In genomic region chr3:48371651-48372376, GRCh38 we compare ENCODE assay signal across 21 cellular contexts. TPM values are rescaled to one million over a fixed set of nuclear protein-coding genes. Genes with fewer than 3 reads are reported as not detected.
A peak's percentile ranks its signal among the peaks of the same experiment; 100 is the strongest.
DNase-seq lines count a peak whose midpoint lies in the region; ATAC-seq, FAIRE-seq and TF ChIP-seq lines count a peak whose summit lies in the region.
"Had no signal": no experiment of that assay in that cellular context is flagged by ENCODE, and none has a peak within 500 bp of the region (broad histone marks: within the 10 kb centered on the region; RNA-seq: fewer than 3 reads in every experiment).

Gene FBXW12, plus strand, starts transcription at chr3:48372219. Its CDS starts 549 bp downstream, at chr3:48372768.

- intact Hi-C loops in left cardiac atrium (cut with DNase I) = no loop called here

- H3T11ph ChIP-seq in H9 (ENCODE audit: low read length) = no peak within 1 kb of the TSS

- no peak for ATAC-seq in left cardiac atrium

- H3K56ac ChIP-seq in H9 (ENCODE audit: insufficient read length, low read depth, low read length) = no peak within 1 kb of the TSS

- H3K27ac Mint-ChIP-seq in astrocyte (ENCODE audit: unreplicated experiment) = peak within 1 kb of the TSS; percentile 30
- peak within 1 kb of the TSS; percentile 8 for H3K27ac Mint-ChIP-seq in nephron progenitor cell
- H3K27ac Mint-ChIP-seq in H9 = peak within 1 kb of the TSS in 1 of 3 experiments; percentile 1; a peak in 1 of 7 replicates
- H3K27ac Mint-ChIP-seq in progenitor cell of endocrine pancreas = no peak within 1 kb of the TSS

- H2BK5ac ChIP-seq in H9 (ENCODE audit: insufficient read length, low read length) = no peak within 1 kb of the TSS

- H3K27ac ChIP-seq in cardiac muscle cell (peak within 1 kb of the TSS; percentile 76), astrocyte (ENCODE audit: low read depth, low read length) (no peak within 1 kb of the TSS), H9 (ENCODE audit: insufficient read length, low read depth, low read length) (no peak within 1 kb of the TSS)
- H3K27ac ChIP-seq: 22Rv1, BLaER1, Peyer's patch had no signal

- H3K79me2 ChIP-seq in astrocyte (ENCODE audit: insufficient read depth, low read length) (no peaks in the 10 kb centered on the region), H9 (ENCODE audit: insufficient read depth, low read length) (no peaks in the 10 kb centered on the region)

- H3K27me3 ChIP-seq in cardiac muscle cell = no peaks in the 10 kb centered on the region
- H3K27me3 ChIP-seq in astrocyte (ENCODE audit: insufficient read depth, low read length) = peaks cover 2% of the 10 kb centered on the region
- no peaks in the 10 kb centered on the region for H3K27me3 ChIP-seq in H9 (ENCODE audit: insufficient read depth, low read length)
- H3K27me3 ChIP-seq: BLaER1, Peyer's patch had no signal

- no peak within 1 kb of the TSS for H3K23ac ChIP-seq in H9 (ENCODE audit: insufficient read length, low read depth, low read length)

- no peaks in the 10 kb centered on the region for H3K79me1 ChIP-seq in H9 (ENCODE audit: insufficient read depth, low read depth, low read length, poor library complexity, severe bottlenecking)

- no peak for DNase-seq in cardiac muscle cell (ENCODE audit: low read depth in 1 of 2, low spot score in 1 of 2)
- no peak for DNase-seq in left cardiac atrium
- DNase-seq in astrocyte (ENCODE audit: low read depth) = no peak
- no peak for DNase-seq in nephron progenitor cell
- no peak for DNase-seq in H9
- DNase-seq in NCI-H128 (lab: John Stamatoyannopoulos, UW; ENCODE audit: unreplicated experiment) = no peak
- DNase-seq in progenitor cell of endocrine pancreas (ENCODE audit: low spot score, unreplicated experiment) = no peak
- DNase-seq in glomerular visceral epithelial cell (ENCODE audit: extremely low spot score) = no peak
- DNase-seq: ACHN; CD4-positive, alpha-beta memory T cell; DND-41; HCEC 1CT; NCI-H1092; NCI-H2029 treated with DMSO at 0.1 percent for 48 hours; NCI-H2171; NCI-H774; NK-92 treated with Interleukin-12 subunit alpha and Interleukin-12 subunit beta, amount 100 ng/mL, for 24 hours; Peyer's patch had no signal

- H4K20me1 ChIP-seq in astrocyte (ENCODE audit: insufficient read depth, low read length) = no peaks in the 10 kb centered on the region
- no peaks in the 10 kb centered on the region for H4K20me1 ChIP-seq in H9 (ENCODE audit: control insufficient read depth, insufficient read depth, insufficient read length)
- H4K20me1 ChIP-seq: BLaER1 had no signal

- H3K9ac ChIP-seq in astrocyte (ENCODE audit: low read length) = no peak within 1 kb of the TSS
- no peak within 1 kb of the TSS for H3K9ac ChIP-seq in H9 (ENCODE audit: extremely low read depth, insufficient read length, low read length)
- H3K9ac ChIP-seq: BLaER1 had no signal

- H2BK120ac ChIP-seq in H9 (ENCODE audit: low read depth, low read length, poor library complexity, severe bottlenecking) = no peak within 1 kb of the TSS

- H4K91ac ChIP-seq in H9 (ENCODE audit: insufficient read length, low read depth, low read length) = no peak within 1 kb of the TSS

- no peak for FAIRE-seq in astrocyte (lab: Jason Lieb, UNC)
- FAIRE-seq: GM12891 had no signal

- no peak for TF ChIP-seq CTCF in cardiac muscle cell (IDR thresholded peaks at IDR 0.05; ENCODE audit: low read depth, low read length)
- no peak for TF ChIP-seq CTCF in astrocyte (IDR thresholded peaks at IDR 0.05; ENCODE audit: insufficient read depth, low read depth, low read length)
- no peak for TF ChIP-seq CTCF in nephron progenitor cell (IDR thresholded peaks at IDR 0.05)
- no peak for TF ChIP-seq CTCF in H9 (conservative IDR thresholded peaks at IDR 0.05)
- TF ChIP-seq CTCF in progenitor cell of endocrine pancreas (IDR thresholded peaks at IDR 0.05; ENCODE audit: unreplicated experiment) = no peak

- H3K4me2 ChIP-seq in astrocyte (ENCODE audit: low read length) = no peak within 1 kb of the TSS
- H3K4me2 ChIP-seq in H9 (ENCODE audit: insufficient read depth, insufficient read length, low read length) = no peak within 1 kb of the TSS
- H3K4me2 ChIP-seq: BLaER1 had no signal

- H2BK15ac ChIP-seq in H9 (ENCODE audit: low read depth, low read length) = no peak within 1 kb of the TSS

- H3K27me3 Mint-ChIP-seq in astrocyte (ENCODE audit: low read depth, unreplicated experiment) = peaks cover 8% of the 10 kb centered on the region
- H3K27me3 Mint-ChIP-seq in nephron progenitor cell (ENCODE audit: low read depth, poor library complexity) = no peaks in the 10 kb centered on the region
- H3K27me3 Mint-ChIP-seq in H9 (ENCODE audit: low read depth) = no peaks in the 10 kb centered on the region; the same call in 1 of the 2 replicates
- peaks cover 6% of the 10 kb centered on the region for H3K27me3 Mint-ChIP-seq in progenitor cell of endocrine pancreas
- H3K27me3 Mint-ChIP-seq: CD4-positive, alpha-beta memory T cell had no signal

- WGBS in H9 (ENCODE audit: extremely low coverage, insufficient read length, low lambda C conversion rate) = no CpG with 5 or more reads among the region's 11 CpGs

- H3K4me3 ChIP-seq in cardiac muscle cell (no peak within 1 kb of the TSS), astrocyte (ENCODE audit: insufficient read depth, low read depth, low read length) (no peak within 1 kb of the TSS)
- H3K4me3 ChIP-seq: BLaER1, Peyer's patch had no signal

- peaks cover 28% of the 10 kb centered on the region for H3K4me1 ChIP-seq in cardiac muscle cell (ENCODE audit: low read depth)
- no peaks in the 10 kb centered on the region for H3K4me1 ChIP-seq in astrocyte (ENCODE audit: insufficient read depth, low read length)
- H3K4me1 ChIP-seq in H9 (ENCODE audit: insufficient read depth, low read length) = no peaks in the 10 kb centered on the region
- H3K4me1 ChIP-seq: BLaER1, Peyer's patch had no signal

- H3K14ac ChIP-seq in H9 (ENCODE audit: insufficient read depth, low read length) = no peak within 1 kb of the TSS

- no peak within 1 kb of the TSS for H2AFZ ChIP-seq in astrocyte (ENCODE audit: low read depth, low read length)
- H2AFZ ChIP-seq in H9 (ENCODE audit: low read length) = no peak within 1 kb of the TSS

- H3K9me3 ChIP-seq in cardiac muscle cell (ENCODE audit: low read depth) (no peaks in the 10 kb centered on the region), astrocyte (ENCODE audit: insufficient read depth, low read depth, low read length) (no peaks in the 10 kb centered on the region), H9 (ENCODE audit: control insufficient read depth, low read depth, low read length) (no peaks in the 10 kb centered on the region)
- H3K9me3 ChIP-seq: BLaER1, Peyer's patch had no signal

- H3K4me1 Mint-ChIP-seq in astrocyte (ENCODE audit: low read depth, unreplicated experiment) = no peaks in the 10 kb centered on the region
- H3K4me1 Mint-ChIP-seq in nephron progenitor cell = peaks cover 37% of the 10 kb centered on the region
- peaks cover 18 to 25% of the 10 kb centered on the region in 2 experiments for H3K4me1 Mint-ChIP-seq in H9
- peaks cover 17% of the 10 kb centered on the region for H3K4me1 Mint-ChIP-seq in progenitor cell of endocrine pancreas (ENCODE audit: low read depth)
- H3K4me1 Mint-ChIP-seq: CD4-positive, alpha-beta memory T cell had no signal

- no peak within 1 kb of the TSS for H3K4ac ChIP-seq in H9 (ENCODE audit: low read depth, low read length)

- H2BK12ac ChIP-seq in H9 (ENCODE audit: insufficient read length, low read depth, low read length) = no peak within 1 kb of the TSS

- no peaks in the 10 kb centered on the region for H3K36me3 Mint-ChIP-seq in astrocyte (ENCODE audit: low read depth, unreplicated experiment)
- H3K36me3 Mint-ChIP-seq in nephron progenitor cell (ENCODE audit: low read depth) = no peaks in the 10 kb centered on the region
- H3K36me3 Mint-ChIP-seq in H9 (ENCODE audit: insufficient read depth in 1 of 3, low read depth in 3 of 3) = no peaks in the 10 kb centered on the region
- no peaks in the 10 kb centered on the region for H3K36me3 Mint-ChIP-seq in progenitor cell of endocrine pancreas (ENCODE audit: insufficient read depth)
- H3K36me3 Mint-ChIP-seq: CD4-positive, alpha-beta memory T cell had no signal

- H3K9me3 Mint-ChIP-seq in astrocyte (ENCODE audit: unreplicated experiment) (no peaks in the 10 kb centered on the region), nephron progenitor cell (peaks cover 7% of the 10 kb centered on the region), H9 (no peaks in the 10 kb centered on the region), progenitor cell of endocrine pancreas (ENCODE audit: low read depth) (no peaks in the 10 kb centered on the region)

- H2BK20ac ChIP-seq in H9 (ENCODE audit: low read depth, low read length, poor library complexity, severe bottlenecking) = no peak within 1 kb of the TSS

- no peak within 1 kb of the TSS for H3K18ac ChIP-seq in H9 (ENCODE audit: insufficient read length, low read depth, low read length)

- H2AK5ac ChIP-seq in H9 (ENCODE audit: insufficient read length, low read length) = no peak within 1 kb of the TSS

- H3K36me3 ChIP-seq in cardiac muscle cell (no peaks in the 10 kb centered on the region), astrocyte (ENCODE audit: insufficient read depth, low read length) (no peaks in the 10 kb centered on the region)
- H3K36me3 ChIP-seq: BLaER1, Peyer's patch had no signal

- no peak within 1 kb of the TSS for H3K4me3 Mint-ChIP-seq in astrocyte (ENCODE audit: unreplicated experiment)
- no peak within 1 kb of the TSS for H3K4me3 Mint-ChIP-seq in nephron progenitor cell
- H3K4me3 Mint-ChIP-seq in H9 = no peak within 1 kb of the TSS
- H3K4me3 Mint-ChIP-seq in progenitor cell of endocrine pancreas (ENCODE audit: low read depth) = no peak within 1 kb of the TSS
- H3K4me3 Mint-ChIP-seq: CD4-positive, alpha-beta memory T cell had no signal

- no peaks in the 10 kb centered on the region for H3K23me2 ChIP-seq in H9 (ENCODE audit: insufficient read length, low read depth, low read length, poor library complexity, severe bottlenecking)

- H4K5ac ChIP-seq in H9 (ENCODE audit: insufficient read length, low read depth, low read length) = no peak within 1 kb of the TSS

- H4K8ac ChIP-seq in H9 (replicated peaks; ENCODE audit: insufficient read length, low read depth, low read length) = no peak within 1 kb of the TSS

RNA-seq across cellular contexts. Expression of gene FBXW12, which starts in this region (rescaled TPM):
- total RNA-seq in cardiac muscle cell (0.51 TPM in 1 of 2 replicates, not detected in the other), left cardiac atrium (not detected), astrocyte (not detected in 2 replicates), H9 (2021) (0.59 and 0.74 TPM in 2 replicates), progenitor cell of endocrine pancreas (0.20 and 0.38 TPM in 2 replicates)
- 0.39 TPM in 1 of 2 replicates, not detected in the other for polyA plus RNA-seq in cardiac muscle cell
- total RNA-seq: CD4-positive, alpha-beta memory T cell; Peyer's patch had no signal
- polyA plus RNA-seq: CD4-positive, alpha-beta memory T cell had no signal
